In the genomic region with DNA sequence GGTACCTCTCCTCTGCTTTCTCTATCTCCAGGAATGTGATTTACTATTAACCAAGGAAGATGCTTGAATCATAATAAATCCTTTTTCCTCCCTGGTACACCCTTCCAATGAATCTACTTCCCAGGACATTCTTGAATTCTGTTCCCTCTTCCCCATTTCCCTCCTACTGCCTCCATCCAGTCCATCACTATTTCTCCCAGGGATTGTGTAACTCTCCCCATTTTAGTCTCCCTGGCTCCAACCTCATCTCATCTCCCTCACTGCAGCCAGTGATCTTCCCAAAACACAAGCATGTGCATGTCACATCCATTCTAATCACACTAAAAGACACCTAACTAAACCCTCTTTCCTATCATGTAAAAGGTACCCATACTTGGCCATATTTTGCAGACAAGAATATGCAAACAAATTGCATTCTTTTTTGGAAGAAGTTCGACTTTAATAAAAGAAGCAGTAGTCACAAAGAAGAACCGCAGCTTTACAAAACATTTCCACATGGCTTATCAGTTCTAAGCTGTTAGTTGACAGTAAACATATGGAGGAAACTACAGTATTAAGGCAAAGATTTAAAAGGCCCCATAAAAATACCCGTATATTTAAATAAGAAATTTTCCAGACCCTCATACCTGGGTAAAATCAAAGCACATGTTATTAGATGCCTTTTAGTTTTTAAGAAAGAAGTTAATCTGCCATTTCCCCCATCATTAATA, we compare ENCODE assay signal across 22 cellular contexts.
DNase-seq lines count a peak whose midpoint lies in the region; ATAC-seq and TF ChIP-seq lines count a peak whose summit lies in the region.
"Had no signal": no experiment of that assay in that cellular context is flagged by ENCODE, and none has a peak within 500 bp of the region (broad histone marks: within the 10 kb centered on the region; RNA-seq: fewer than 3 reads in every experiment).

No MANE protein-coding gene starts in this region.

- H3K9me3 Mint-ChIP-seq in GM23338: no peaks in the 10 kb centered on the region
- H3K9me3 Mint-ChIP-seq: CD4-positive, alpha-beta T cell; HFFc6 had no signal

- H3K9me2 ChIP-seq in GM23338 (ENCODE audit: insufficient read depth): peaks cover 11% of the 10 kb centered on the region
- H3K9me2 ChIP-seq in Loucy (replicated peaks; ENCODE audit: low read depth, low read length): no peaks in the 10 kb centered on the region

- no peak overlapping the region for H3K27ac ChIP-seq in GM23338 (ENCODE audit: low read depth)
- H3K27ac ChIP-seq: A549; BLaER1 treated with 17β-estradiol and CSF1 and Interleukin-3, amounts not matched to agents 10 nM and 100 nM; GM23248; SJCRH30 had no signal

- no peaks in the 10 kb centered on the region; the same call in 1 of the 2 replicates for H3K4me1 ChIP-seq in GM23338 (ENCODE audit: insufficient read depth)
- peaks cover 59% of the 10 kb centered on the region for H3K4me1 ChIP-seq in Loucy (ENCODE audit: insufficient read depth, low read length, poor library complexity, severe bottlenecking)
- H3K4me1 ChIP-seq: A549, SJCRH30 had no signal

- H2AFZ ChIP-seq in GM23338 (peak overlapping the region; percentile 19; the same call in 1 of the 2 replicates), Loucy (ENCODE audit: low read length) (peak overlapping the region; percentile 44; the same call in 1 of the 2 replicates)
- H2AFZ ChIP-seq: GM23248 had no signal

- no peaks in the 10 kb centered on the region for H3K9me3 ChIP-seq in Loucy (ENCODE audit: insufficient read depth, low read depth, low read length)
- H3K9me3 ChIP-seq: A549; BLaER1 treated with 17β-estradiol and CSF1 and Interleukin-3, amounts not matched to agents 10 nM and 100 nM; HAP-1; SJCRH30 had no signal

- no peaks in the 10 kb centered on the region for H3K79me2 ChIP-seq in GM23338 (replicated peaks; ENCODE audit: insufficient read depth)
- no peaks in the 10 kb centered on the region for H3K79me2 ChIP-seq in Loucy (ENCODE audit: insufficient read depth, low read length)

- H3K27me3 Mint-ChIP-seq in GM23338 (ENCODE audit: insufficient read depth, low read depth, poor library complexity): peaks cover 2% of the 10 kb centered on the region
- H3K27me3 Mint-ChIP-seq: CD4-positive, alpha-beta T cell had no signal

- no peak overlapping the region for H3K27ac Mint-ChIP-seq in GM23338
- H3K27ac Mint-ChIP-seq: CD4-positive, alpha-beta T cell; HFFc6 had no signal

- H3K27me3 ChIP-seq in GM23338 (ENCODE audit: insufficient read depth) (no peaks in the 10 kb centered on the region), Loucy (ENCODE audit: insufficient read depth, low read length, poor library complexity, severe bottlenecking) (no peaks in the 10 kb centered on the region)
- H3K27me3 ChIP-seq: BLaER1 treated with 17β-estradiol and CSF1 and Interleukin-3, amounts not matched to agents 10 nM and 100 nM; SJCRH30 had no signal

- no peak overlapping the region for H3K4me3 ChIP-seq in GM23338
- H3K4me3 ChIP-seq in Loucy (ENCODE audit: low read length, poor library complexity, severe bottlenecking): no peak overlapping the region
- H3K4me3 ChIP-seq in fibroblast of villous mesenchyme (ENCODE audit: low read depth, low read length): no peak overlapping the region
- H3K4me3 ChIP-seq: A549; BLaER1 treated with 17β-estradiol and CSF1 and Interleukin-3, amounts not matched to agents 10 nM and 100 nM; GM23248; HAP-1; SJCRH30 had no signal

- no peaks in the 10 kb centered on the region for H3K36me3 Mint-ChIP-seq in GM23338 (ENCODE audit: low read depth)

- no peaks in the 10 kb centered on the region for H3K36me3 ChIP-seq in GM23338 (ENCODE audit: insufficient read depth)
- H3K36me3 ChIP-seq in Loucy (ENCODE audit: insufficient read depth, low read length): no peaks in the 10 kb centered on the region
- H3K36me3 ChIP-seq: BLaER1 treated with 17β-estradiol and CSF1 and Interleukin-3, amounts not matched to agents 10 nM and 100 nM; HAP-1; SJCRH30 had no signal

- H3K4me2 ChIP-seq in GM23338: no peak overlapping the region
- peak overlapping the region; percentile 24 for H3K4me2 ChIP-seq in Loucy (ENCODE audit: low read depth, low read length, poor library complexity, severe bottlenecking)
- H3K4me2 ChIP-seq: A549 had no signal

- no peaks in the 10 kb centered on the region for H3F3A ChIP-seq in GM23338 (replicated peaks; ENCODE audit: low read depth)
- H3F3A ChIP-seq in Loucy (ENCODE audit: low read depth): peaks cover under 1% of the 10 kb centered on the region; the same call in 1 of the 2 replicates

- DNase-seq in GM23338 (ENCODE audit: low spot score) (no peak), fibroblast of villous mesenchyme (ENCODE audit: low read depth) (peak; percentile 88), sciatic nerve (ENCODE audit: low spot score) (no peak), LoVo (ENCODE audit: low spot score) (no peak), NCI-H345 treated with DMSO at 0.1 percent for 48 hours (lab: John Stamatoyannopoulos, UW; ENCODE audit: unreplicated experiment) (no peak)
- no peak for DNase-seq in stimulated activated CD4-positive, alpha-beta T cell treated with anti-CD3 and anti-CD28 coated beads, Interleukin-2, amount 100 ng/mL, for 24 hours
- DNase-seq: AML-193; CD4-positive, alpha-beta T cell; GM23248; HFFc6; KG1; NCI-H1048; NCI-H1417; NCI-H1694 treated with DMSO at 0.1 percent for 48 hours; NCI-H446; NCI-H524 treated with DMSO at 0.1 percent for 48 hours; NCI-H774; SJCRH30 had no signal

- H4K20me1 ChIP-seq in GM23338 (replicated peaks; ENCODE audit: insufficient read depth) (no peaks in the 10 kb centered on the region), Loucy (ENCODE audit: insufficient read depth, low read length, poor library complexity, severe bottlenecking) (no peaks in the 10 kb centered on the region)
- H4K20me1 ChIP-seq: BLaER1 treated with 17β-estradiol and CSF1 and Interleukin-3, amounts not matched to agents 10 nM and 100 nM had no signal

- TF ChIP-seq CTCF in GM23338 (conservative IDR thresholded peaks at IDR 0.05; ENCODE audit: low read depth in 2 of 2) (no peak), Loucy (conservative IDR thresholded peaks at IDR 0.05; ENCODE audit: low read length) (no peak), fibroblast of villous mesenchyme (IDR thresholded peaks at IDR 0.05; ENCODE audit: insufficient read depth, low read depth, low read length) (no peak)

- H3K9ac ChIP-seq in Loucy (ENCODE audit: low read depth, low read length, poor library complexity, severe bottlenecking): no peak overlapping the region
- H3K9ac ChIP-seq: BLaER1 treated with 17β-estradiol and CSF1 and Interleukin-3, amounts not matched to agents 10 nM and 100 nM; GM23248 had no signal

- H3K4me1 Mint-ChIP-seq in GM23338: peaks cover 12% of the 10 kb centered on the region; the same call in 2 of the 3 replicates

- H3K4me3 Mint-ChIP-seq in GM23338: no peak overlapping the region
- H3K4me3 Mint-ChIP-seq: CD4-positive, alpha-beta T cell; HFFc6 had no signal

- intact Hi-C loops in sciatic nerve (cut with DNase I): no loop called here

- no peak for ATAC-seq in GM23338
- peak; percentile 72 for ATAC-seq in sciatic nerve
- ATAC-seq: A549 had no signal

TF ChIP-seq in GM23338, 12 proteins besides CTCF, POLR2A, EP300 and RAD21 (continues in another document):
- no peak for TF ChIP-seq NANOG (IDR thresholded peaks at IDR 0.05; ENCODE audit: borderline replicate concordance)
- TF ChIP-seq, protein P1, sequence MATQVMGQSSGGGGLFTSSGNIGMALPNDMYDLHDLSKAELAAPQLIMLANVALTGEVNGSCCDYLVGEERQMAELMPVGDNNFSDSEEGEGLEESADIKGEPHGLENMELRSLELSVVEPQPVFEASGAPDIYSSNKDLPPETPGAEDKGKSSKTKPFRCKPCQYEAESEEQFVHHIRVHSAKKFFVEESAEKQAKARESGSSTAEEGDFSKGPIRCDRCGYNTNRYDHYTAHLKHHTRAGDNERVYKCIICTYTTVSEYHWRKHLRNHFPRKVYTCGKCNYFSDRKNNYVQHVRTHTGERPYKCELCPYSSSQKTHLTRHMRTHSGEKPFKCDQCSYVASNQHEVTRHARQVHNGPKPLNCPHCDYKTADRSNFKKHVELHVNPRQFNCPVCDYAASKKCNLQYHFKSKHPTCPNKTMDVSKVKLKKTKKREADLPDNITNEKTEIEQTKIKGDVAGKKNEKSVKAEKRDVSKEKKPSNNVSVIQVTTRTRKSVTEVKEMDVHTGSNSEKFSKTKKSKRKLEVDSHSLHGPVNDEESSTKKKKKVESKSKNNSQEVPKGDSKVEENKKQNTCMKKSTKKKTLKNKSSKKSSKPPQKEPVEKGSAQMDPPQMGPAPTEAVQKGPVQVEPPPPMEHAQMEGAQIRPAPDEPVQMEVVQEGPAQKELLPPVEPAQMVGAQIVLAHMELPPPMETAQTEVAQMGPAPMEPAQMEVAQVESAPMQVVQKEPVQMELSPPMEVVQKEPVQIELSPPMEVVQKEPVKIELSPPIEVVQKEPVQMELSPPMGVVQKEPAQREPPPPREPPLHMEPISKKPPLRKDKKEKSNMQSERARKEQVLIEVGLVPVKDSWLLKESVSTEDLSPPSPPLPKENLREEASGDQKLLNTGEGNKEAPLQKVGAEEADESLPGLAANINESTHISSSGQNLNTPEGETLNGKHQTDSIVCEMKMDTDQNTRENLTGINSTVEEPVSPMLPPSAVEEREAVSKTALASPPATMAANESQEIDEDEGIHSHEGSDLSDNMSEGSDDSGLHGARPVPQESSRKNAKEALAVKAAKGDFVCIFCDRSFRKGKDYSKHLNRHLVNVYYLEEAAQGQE (IDR thresholded peaks at IDR 0.05; ENCODE audit: unreplicated experiment): no peak
